1 cellular context compared by ENCODE assay signal in genomic region chr9:130443840-130444492, GRCh38.
TF ChIP-seq lines count a peak whose summit lies in the region.

No MANE protein-coding gene starts in this region.

TF ChIP-seq in SK-N-SH, 30 proteins besides CTCF, POLR2A, EP300 and RAD21:
- no peak for TF ChIP-seq NFIC (IDR thresholded peaks at IDR 0.05; ENCODE audit: borderline replicate concordance)
